In genomic region chr7:28626629-28627262, GRCh38 we compare ENCODE assay signal across 8 cellular contexts.
DNase-seq lines count a peak whose midpoint lies in the region; ATAC-seq and TF ChIP-seq lines count a peak whose summit lies in the region.

No MANE protein-coding gene starts in this region.

- no peaks in the 10 kb centered on the region for H3K79me1 ChIP-seq in mesenchymal stem cell (replicated peaks; ENCODE audit: low read length, poor library complexity, severe bottlenecking)

- 34% methylated on average over 4 of the region's 7 CpGs for WGBS in mesenchymal stem cell

- H3K14ac ChIP-seq in mesenchymal stem cell (ENCODE audit: low read length in 2 of 2): no peak overlapping the region

- no peak overlapping the region for H3K27ac Mint-ChIP-seq in MCF 10A (ENCODE audit: low read depth, unreplicated experiment)

- ATAC-seq in GM21717 (IDR thresholded peaks at IDR 0.05; ENCODE audit: unreplicated experiment) (peak; percentile 56), HG03175 (IDR thresholded peaks at IDR 0.05; ENCODE audit: unreplicated experiment) (no peak)

- H3K4me3 ChIP-seq in mesenchymal stem cell (ENCODE audit: insufficient read depth in 1 of 2, low read depth in 1 of 2, low read length in 2 of 2): peak overlapping the region in 1 of 2 experiments; percentile 49

- peaks cover 5% of the 10 kb centered on the region for H3K4me1 Mint-ChIP-seq in MCF 10A (ENCODE audit: insufficient read depth, unreplicated experiment)

- no peak overlapping the region for H3K4me3 Mint-ChIP-seq in MCF 10A (ENCODE audit: unreplicated experiment)

- no peak overlapping the region for H3K18ac ChIP-seq in mesenchymal stem cell (ENCODE audit: low read depth in 1 of 2, low read length in 2 of 2)

- DNase-seq in D341Med (ENCODE audit: low spot score) (peak; percentile 60), NCI-H460 (ENCODE audit: extremely low read depth, low read depth) (peak; percentile 39), MCF 10A (ENCODE audit: unreplicated experiment) (peak; percentile 60), mesenchymal stem cell (peak; percentile 46), NCI-H446 treated with DMSO at 0.1 percent for 48 hours (lab: John Stamatoyannopoulos, UW) (no peak), NCI-H128 (lab: John Stamatoyannopoulos, UW; ENCODE audit: unreplicated experiment) (no peak)

- no peak overlapping the region for H4K8ac ChIP-seq in mesenchymal stem cell (ENCODE audit: low read length)

- no peak overlapping the region for H3K27ac ChIP-seq in mesenchymal stem cell (ENCODE audit: low read length, poor library complexity, severe bottlenecking)

- peaks cover 7% of the 10 kb centered on the region for H3K4me1 ChIP-seq in mesenchymal stem cell (ENCODE audit: control insufficient read depth, insufficient read depth, low read depth, low read length)

- no peak overlapping the region for H2BK12ac ChIP-seq in mesenchymal stem cell (ENCODE audit: low read length in 2 of 2)

- H3K9ac ChIP-seq in mesenchymal stem cell (ENCODE audit: low read length): peak overlapping the region; percentile 82

- H3K27me3 Mint-ChIP-seq in MCF 10A (ENCODE audit: insufficient read depth, unreplicated experiment): no peaks in the 10 kb centered on the region

- H3K27me3 ChIP-seq in mesenchymal stem cell (ENCODE audit: control insufficient read depth in 1 of 2, insufficient read depth in 1 of 2, low read length in 2 of 2): no peaks in the 10 kb centered on the region

- H3K36me3 Mint-ChIP-seq in MCF 10A (ENCODE audit: insufficient read depth, unreplicated experiment): no peaks in the 10 kb centered on the region

- H2AK5ac ChIP-seq in mesenchymal stem cell (ENCODE audit: low read length, severe bottlenecking): peak overlapping the region; percentile 81

- H3K9me3 Mint-ChIP-seq in MCF 10A (ENCODE audit: unreplicated experiment): no peaks in the 10 kb centered on the region

- no peak overlapping the region for H4K91ac ChIP-seq in mesenchymal stem cell (ENCODE audit: low read length)

- no peak overlapping the region for H2BK15ac ChIP-seq in mesenchymal stem cell (ENCODE audit: low read depth, poor library complexity, severe bottlenecking)

- intact Hi-C loops in MCF 10A (cut with micrococcal nuclease): loop anchor here (5.0 kb wide), 2 partner anchors 61 to 226 kb away; no protein-coding TSS in a partner anchor

- CTCF ChIA-PET in MCF 10A (lab: Yijun Ruan, JAX): interaction anchor here (0.6 to 3.2 kb wide), 29 partner anchors 9 to 448 kb away, joined by 3 to 23 read pairs (median 3); no protein-coding TSS in a partner anchor

- H3K36me3 ChIP-seq in mesenchymal stem cell (ENCODE audit: control insufficient read depth in 1 of 2, insufficient read depth in 2 of 2, low read depth in 1 of 2, low read length in 2 of 2): no peaks in the 10 kb centered on the region

- no peak overlapping the region for H2BK5ac ChIP-seq in mesenchymal stem cell (ENCODE audit: low read depth, low read length, poor library complexity, severe bottlenecking)

- POLR2A ChIA-PET in MCF 10A (lab: Yijun Ruan, JAX): interaction anchor here (0.7 to 1.0 kb wide), 2 partner anchors 239 to 406 kb away, joined by 3 to 4 read pairs; no protein-coding TSS in a partner anchor

- TF ChIP-seq CTCF in MCF 10A (IDR thresholded peaks at IDR 0.05; ENCODE audit: unreplicated experiment): peak; percentile 67

- no peak overlapping the region for H2BK120ac ChIP-seq in mesenchymal stem cell (ENCODE audit: low read depth, low read length)

- no TSS peak for BruUV-seq in MCF 10A (replicated peaks; lab: Mats Ljungman, UMichigan)

- no peak overlapping the region for H3K4ac ChIP-seq in mesenchymal stem cell (ENCODE audit: low read depth in 1 of 2, low read length in 2 of 2)

- no peak overlapping the region for H3K4me2 ChIP-seq in mesenchymal stem cell (ENCODE audit: low read length, poor library complexity, severe bottlenecking)

- no peak overlapping the region for H2AFZ ChIP-seq in mesenchymal stem cell (ENCODE audit: low read depth, low read length)

- no peaks in the 10 kb centered on the region for H3K9me3 ChIP-seq in mesenchymal stem cell (ENCODE audit: control insufficient read depth, low read length)

- H3K23ac ChIP-seq in mesenchymal stem cell (ENCODE audit: low read length in 2 of 2): no peak overlapping the region

Comparison
In these comparisons a context has a peak if more than half of its experiments do, and no peak if none do; other contexts are left out.
1. DNase-seq: peak in D341Med (single experiment), NCI-H460 (single experiment), MCF 10A (single experiment) and mesenchymal stem cell (single experiment); none in NCI-H446 treated with DMSO at 0.1 percent for 48 hours (single experiment) and NCI-H128 (single experiment).